12 cellular contexts compared by ENCODE assay signal in the genomic region with DNA sequence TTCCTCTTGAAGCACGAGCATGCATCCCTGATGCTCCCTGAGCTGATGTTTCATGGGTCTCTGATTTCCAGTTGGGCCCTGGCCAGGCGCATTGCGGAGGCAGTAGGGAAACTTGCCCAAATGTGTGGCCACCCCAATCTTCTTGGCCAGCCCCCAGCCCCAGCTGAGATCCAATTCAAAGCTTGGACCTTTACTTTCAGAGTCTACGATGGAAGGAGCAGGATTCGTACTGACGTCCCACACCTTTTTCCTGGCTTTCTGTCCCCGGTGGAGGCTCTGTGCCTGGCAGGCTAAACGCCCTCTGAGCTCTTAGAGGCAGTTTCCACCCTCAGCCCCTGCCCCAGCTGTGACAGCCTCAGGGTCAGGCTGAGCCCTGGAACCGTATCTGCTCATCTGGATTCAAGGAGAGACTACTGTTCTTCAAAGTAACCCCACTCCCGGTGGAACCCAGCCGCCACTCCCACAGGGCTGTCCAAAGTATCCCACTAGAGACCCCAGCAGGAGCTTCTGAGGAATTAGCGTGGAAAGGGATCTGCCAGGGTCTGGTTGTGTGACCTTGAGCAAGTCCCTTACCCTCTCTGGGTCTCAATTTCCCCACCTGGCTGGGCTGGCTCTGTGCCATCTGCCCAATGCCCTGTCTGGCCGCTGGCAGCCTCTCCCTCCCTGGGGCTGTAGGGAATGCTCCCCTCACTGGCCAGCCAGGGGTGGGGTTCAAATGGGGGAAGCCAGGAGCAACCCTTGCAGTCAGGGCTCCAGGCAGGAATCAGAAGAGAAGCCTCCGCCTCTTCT. TPM values are rescaled to one million over a fixed set of nuclear protein-coding genes. Genes with fewer than 3 reads are reported as not detected.
DNase-seq lines count a peak whose midpoint lies in the region; ATAC-seq and TF ChIP-seq lines count a peak whose summit lies in the region.
"Had no signal": no experiment of that assay in that cellular context is flagged by ENCODE, and none has a peak within 500 bp of the region (broad histone marks: within the 10 kb centered on the region; RNA-seq: fewer than 3 reads in every experiment).

No MANE protein-coding gene starts in this region.

- TF ChIP-seq CTCF in Panc1 (IDR thresholded peaks at IDR 0.05) (no peak; the same call in 1 of the 2 replicates), glutamatergic neuron (IDR thresholded peaks at IDR 0.05; ENCODE audit: partially characterized antibody, unreplicated experiment) (no peak), retinal pigment epithelial cell (conservative IDR thresholded peaks at IDR 0.05; ENCODE audit: low read depth, low read length) (peak; percentile 37), prostate gland (IDR thresholded peaks at IDR 0.05) (no peak)

- intact Hi-C loops in Panc1 (cut with micrococcal nuclease; ENCODE audit: unreplicated experiment) (loop anchor here (2.0 kb wide), 2 partner anchors 525 to 533 kb away; no protein-coding TSS in a partner anchor), prostate gland (cut with DNase I) (loop anchor here (2.0 to 5.0 kb wide), 4 partner anchors 42 to 311 kb away; no protein-coding TSS in a partner anchor)

- H3K9me3 Mint-ChIP-seq in glutamatergic neuron (ENCODE audit: unreplicated experiment), result peaks cover 3% of the 10 kb centered on the region

- H3K36me3 Mint-ChIP-seq in glutamatergic neuron (ENCODE audit: unreplicated experiment), result peaks cover 1% of the 10 kb centered on the region

- in situ Hi-C loops in Panc1 (cut with HindIII; ENCODE audit: low pct_unique_long_range_greater_than_20kb, low sequenced_read_pairs), result loop anchor here (25.0 kb wide), 1 partner anchor 552 kb away; no protein-coding TSS in a partner anchor
- in situ Hi-C loops in KBM-7 (cut with MboI; ENCODE audit: low pct_unique_long_range_greater_than_20kb, low sequenced_read_pairs), result loop anchor here (10.0 kb wide), 1 partner anchor 529 kb away; no protein-coding TSS in a partner anchor

- POLR2A ChIA-PET in Panc1 (lab: Charles Lee), result interaction anchor here (0.6 kb wide), 2 partner anchors 45 to 178 kb away, joined by 8 to 10 read pairs; a partner anchor contains a TSS

- DNase-seq in ELF-1 (ENCODE audit: low read depth, low spot score), result peak; percentile 65
- DNase-seq in Panc1 (ENCODE audit: low read depth, low spot score), result no peak
- DNase-seq in glutamatergic neuron, result peak; percentile 35
- no peak for DNase-seq in retinal pigment epithelial cell (ENCODE audit: low read depth)
- no peak for DNase-seq in KBM-7
- DNase-seq in DMS153 treated with DMSO at 0.1 percent for 48 hours (lab: John Stamatoyannopoulos, UW; ENCODE audit: unreplicated experiment), result no peak
- no peak for DNase-seq in prostate gland (ENCODE audit: low spot score)
- no peak for DNase-seq in hypothalamus (lab: John Stamatoyannopoulos, UW)
- DNase-seq: activated CD8-positive, alpha-beta memory T cell treated with anti-CD3 and anti-CD28 coated beads, Interleukin-2, amount 10 ng/mL, durations not matched to agents 7 days and 5 days; NCI-H1105 had no signal

- no peak overlapping the region for H3K27ac Mint-ChIP-seq in glutamatergic neuron (ENCODE audit: unreplicated experiment)
- H3K27ac Mint-ChIP-seq: activated CD8-positive, alpha-beta memory T cell treated with anti-CD3 and anti-CD28 coated beads, Interleukin-2, amount 10 ng/mL, durations not matched to agents 7 days and 5 days; progenitor cell of endocrine pancreas had no signal

- TF ChIP-seq POLR2A in prostate gland (IDR thresholded peaks at IDR 0.05), result no peak

- peaks cover 16% of the 10 kb centered on the region for H3K4me1 Mint-ChIP-seq in glutamatergic neuron (ENCODE audit: low read depth, unreplicated experiment)

- no peak for ATAC-seq in Panc1
- ATAC-seq: activated CD8-positive, alpha-beta memory T cell treated with anti-CD3 and anti-CD28 coated beads, Interleukin-2, amount 10 ng/mL, durations not matched to agents 7 days and 5 days had no signal

- 44% methylated on average over 14 of the region's 14 CpGs for WGBS in prostate gland

- no TSS peak for BruUV-seq in Panc1 (replicated peaks; lab: Mats Ljungman, UMichigan)

- H3K4me1 ChIP-seq in Panc1 (ENCODE audit: control insufficient read depth, insufficient read depth, low read length) (peaks cover 19% of the 10 kb centered on the region), prostate gland (replicated peaks) (no peaks in the 10 kb centered on the region)

- H3K4me3 ChIP-seq in Panc1 (ENCODE audit: low read depth in 2 of 2, low read length in 2 of 2) (no peak overlapping the region), retinal pigment epithelial cell (ENCODE audit: low read length) (no peak overlapping the region), prostate gland (no peak overlapping the region)
- H3K4me3 ChIP-seq: SJSA1 had no signal

- H3K36me3 ChIP-seq in Panc1 (ENCODE audit: control insufficient read depth, insufficient read depth, low read length) (no peaks in the 10 kb centered on the region), prostate gland (no peaks in the 10 kb centered on the region)
- H3K36me3 ChIP-seq: SJSA1 had no signal

- H3K9me3 ChIP-seq in Panc1 (ENCODE audit: control insufficient read depth, insufficient read depth, low read depth, low read length) (no peaks in the 10 kb centered on the region), prostate gland (no peaks in the 10 kb centered on the region)
- H3K9me3 ChIP-seq: SJSA1 had no signal

- H3K27ac ChIP-seq in Panc1 (ENCODE audit: low read length) (0 out of 2 replicates have a peak overlapping the region, but pooled peaks have one; percentile 37), prostate gland (peak overlapping the region in 1 of 2 donors; percentile 39)
- H3K27ac ChIP-seq: SJSA1 had no signal

- H3K27me3 Mint-ChIP-seq in glutamatergic neuron (ENCODE audit: unreplicated experiment), result peaks cover 10% of the 10 kb centered on the region

- H3K4me3 Mint-ChIP-seq in glutamatergic neuron (ENCODE audit: unreplicated experiment), result no peak overlapping the region
- H3K4me3 Mint-ChIP-seq: activated CD8-positive, alpha-beta memory T cell treated with anti-CD3 and anti-CD28 coated beads, Interleukin-2, amount 10 ng/mL, durations not matched to agents 7 days and 5 days had no signal

- no peaks in the 10 kb centered on the region for H3K27me3 ChIP-seq in Panc1 (ENCODE audit: control insufficient read depth, insufficient read depth, low read length)
- H3K27me3 ChIP-seq in prostate gland (replicated peaks; ENCODE audit: insufficient read depth), result no peaks in the 10 kb centered on the region
- H3K27me3 ChIP-seq: SJSA1 had no signal

- CTCF ChIA-PET in Panc1 (lab: Charles Lee), result interaction anchor here (0.5 kb wide), 1 partner anchor 557 kb away, joined by 7 read pairs; no protein-coding TSS in a partner anchor

RNA-seq across cellular contexts. Expression of a gene that starts 37.3 kb away (rescaled TPM):
- total RNA-seq in Panc1 (2021; ENCODE audit: unreplicated experiment) (0.08 TPM), glutamatergic neuron (ENCODE audit: unreplicated experiment) (not detected), prostate gland (1 to 10 TPM in 1 of 2 donors, not detected in 1; 1.3 TPM)
- polyA plus RNA-seq in Panc1 (2012; ENCODE audit: insufficient read length), result not detected
- total RNA-seq: activated CD8-positive, alpha-beta memory T cell treated with anti-CD3 and anti-CD28 coated beads, Interleukin-2, amount 10 ng/mL, durations not matched to agents 7 days and 5 days; progenitor cell of endocrine pancreas; SJSA1 had no signal

RNA-seq across cellular contexts. Expression of a gene that starts 55.7 kb away (rescaled TPM):
- 0.28 TPM for total RNA-seq in Panc1 (2021; ENCODE audit: unreplicated experiment)
- 0.11 TPM for polyA plus RNA-seq in Panc1 (2012; ENCODE audit: insufficient read length)
- not detected for total RNA-seq in glutamatergic neuron (ENCODE audit: unreplicated experiment)
- 1 to 10 TPM in 1 of 2 donors, not detected in 1; 1.1 TPM for total RNA-seq in prostate gland
- total RNA-seq: activated CD8-positive, alpha-beta memory T cell treated with anti-CD3 and anti-CD28 coated beads, Interleukin-2, amount 10 ng/mL, durations not matched to agents 7 days and 5 days; progenitor cell of endocrine pancreas had no signal

Comparison
In these comparisons a context has a peak if more than half of its experiments do, and no peak if none do; other contexts are left out.
1. DNase-seq: peak in ELF-1 (single experiment) and glutamatergic neuron (single experiment); none in Panc1 (single experiment), retinal pigment epithelial cell (single experiment), KBM-7 (single experiment), DMS153 treated with DMSO at 0.1 percent for 48 hours (single experiment), prostate gland (single experiment) and hypothalamus (0 of 51).